9 cellular contexts compared by ENCODE assay signal in the genomic region with DNA sequence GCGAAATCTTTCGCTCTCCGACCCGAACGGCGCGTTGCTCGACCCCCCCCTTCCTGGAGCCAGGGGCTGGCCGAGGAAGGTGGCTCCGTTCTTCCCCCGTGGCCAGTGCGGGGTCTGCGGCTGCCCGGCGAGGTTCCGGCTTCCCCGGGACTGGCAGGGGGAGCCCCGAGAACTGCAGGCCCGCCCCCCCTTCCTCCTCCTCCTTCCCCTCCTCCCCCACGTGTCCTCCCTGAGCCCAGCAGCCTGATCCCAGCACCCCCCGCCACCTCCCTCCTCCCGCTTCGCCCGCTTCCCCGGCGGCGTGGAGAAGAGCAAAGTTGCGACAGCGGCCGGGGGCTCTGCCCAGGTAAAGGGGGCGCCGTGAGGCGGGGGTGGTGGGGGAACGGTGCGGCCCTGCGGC. TPM values are rescaled to one million over a fixed set of nuclear protein-coding genes. Genes with fewer than 3 reads are reported as not detected.
DNase-seq lines count a peak whose midpoint lies in the region; ATAC-seq and TF ChIP-seq lines count a peak whose summit lies in the region.
"Had no signal": no experiment of that assay in that cellular context is flagged by ENCODE, and none has a peak within 500 bp of the region (broad histone marks: within the 10 kb centered on the region; RNA-seq: fewer than 3 reads in every experiment).

No MANE protein-coding gene starts in this region.

- H3K27me3 Mint-ChIP-seq in activated naive CD8-positive, alpha-beta T cell treated with anti-CD3 and anti-CD28 coated beads, Interleukin-2, amount 10 ng/mL, durations not matched to agents 7 days and 5 days = no peaks in the 10 kb centered on the region
- peaks cover 10% of the 10 kb centered on the region for H3K27me3 Mint-ChIP-seq in glutamatergic neuron (ENCODE audit: unreplicated experiment)

- peaks cover 16% of the 10 kb centered on the region for H3K4me1 Mint-ChIP-seq in activated naive CD8-positive, alpha-beta T cell treated with anti-CD3 and anti-CD28 coated beads, Interleukin-2, amount 10 ng/mL, durations not matched to agents 7 days and 5 days
- H3K4me1 Mint-ChIP-seq in glutamatergic neuron (ENCODE audit: low read depth, unreplicated experiment) = no peaks in the 10 kb centered on the region

- TF ChIP-seq CTCF in heart left ventricle (IDR thresholded peaks at IDR 0.05) = no peak
- no peak for TF ChIP-seq CTCF in lower lobe of right lung (IDR thresholded peaks at IDR 0.05)
- no peak for TF ChIP-seq CTCF in glutamatergic neuron (IDR thresholded peaks at IDR 0.05; ENCODE audit: partially characterized antibody, unreplicated experiment)

- no peak for TF ChIP-seq POLR2A in heart left ventricle (IDR thresholded peaks at IDR 0.05)

- H3K27me3 ChIP-seq in heart left ventricle = no peaks in the 10 kb centered on the region
- no peaks in the 10 kb centered on the region for H3K27me3 ChIP-seq in lower lobe of right lung (ENCODE audit: low read depth)

- H3K27ac Mint-ChIP-seq in activated naive CD8-positive, alpha-beta T cell treated with anti-CD3 and anti-CD28 coated beads, Interleukin-2, amount 10 ng/mL, durations not matched to agents 7 days and 5 days = no peak overlapping the region
- no peak overlapping the region for H3K27ac Mint-ChIP-seq in glutamatergic neuron (ENCODE audit: unreplicated experiment)

- H3K27ac ChIP-seq in heart left ventricle (peak overlapping the region; percentile 38 to 87 (median 72)), lower lobe of right lung (peak overlapping the region; percentile 46), urinary bladder (ENCODE audit: low read depth) (no peak overlapping the region)

- POLR2A ChIA-PET in activated naive CD8-positive, alpha-beta T cell treated with anti-CD3 and anti-CD28 coated beads, Interleukin-2, amount 10 ng/mL, durations not matched to agents 7 days and 5 days (lab: Charles Lee) = interaction anchor here (1.5 kb wide), 1 partner anchor 19 kb away, joined by 7 read pairs; no protein-coding TSS in a partner anchor

- H3K36me3 ChIP-seq in heart left ventricle = no peaks in the 10 kb centered on the region
- no peaks in the 10 kb centered on the region for H3K36me3 ChIP-seq in lower lobe of right lung
- H3K36me3 ChIP-seq in urinary bladder (ENCODE audit: insufficient read depth) = no peaks in the 10 kb centered on the region

- H3K9me3 Mint-ChIP-seq in activated naive CD8-positive, alpha-beta T cell treated with anti-CD3 and anti-CD28 coated beads, Interleukin-2, amount 10 ng/mL, durations not matched to agents 7 days and 5 days = no peaks in the 10 kb centered on the region
- H3K9me3 Mint-ChIP-seq in glutamatergic neuron (ENCODE audit: unreplicated experiment) = peaks cover 2% of the 10 kb centered on the region

- peaks cover 0 to 7% (median 0%) of the 10 kb centered on the region in 12 donors for H3K4me1 ChIP-seq in heart left ventricle
- no peaks in the 10 kb centered on the region for H3K4me1 ChIP-seq in lower lobe of right lung
- no peaks in the 10 kb centered on the region for H3K4me1 ChIP-seq in urinary bladder (ENCODE audit: insufficient read depth)

- no peaks in the 10 kb centered on the region for H3K9me3 ChIP-seq in heart left ventricle
- no peaks in the 10 kb centered on the region for H3K9me3 ChIP-seq in lower lobe of right lung

- ATAC-seq in heart left ventricle = peak in 1 of 4 donors; percentile 4
- ATAC-seq in activated naive CD8-positive, alpha-beta T cell treated with anti-CD3 and anti-CD28 coated beads, Interleukin-2, amount 10 ng/mL, durations not matched to agents 7 days and 5 days (ENCODE audit: low read depth) = no peak
- peak in 1 of 2 donors; percentile 35 for ATAC-seq in lower lobe of right lung

- WGBS in heart left ventricle, 4 donors = 0 to 76% (median 18%) methylated on average over 7 to 30 of the region's 36 CpGs
- WGBS in urinary bladder = under 1% methylated on average over 29 of the region's 36 CpGs

- peak overlapping the region; percentile 60 for H3K4me3 Mint-ChIP-seq in activated naive CD8-positive, alpha-beta T cell treated with anti-CD3 and anti-CD28 coated beads, Interleukin-2, amount 10 ng/mL, durations not matched to agents 7 days and 5 days
- H3K4me3 Mint-ChIP-seq in glutamatergic neuron (ENCODE audit: unreplicated experiment) = no peak overlapping the region

- DNase-seq in heart left ventricle = peak; percentile 26 to 60 (median 37)
- DNase-seq in cardiac septum (ENCODE audit: low spot score) = no peak
- DNase-seq in activated naive CD8-positive, alpha-beta T cell treated with anti-CD3 and anti-CD28 coated beads, Interleukin-2, amount 10 ng/mL, durations not matched to agents 7 days and 5 days = peak; percentile 41
- peak; percentile 53 for DNase-seq in lower lobe of right lung
- DNase-seq in COR-L47 (lab: John Stamatoyannopoulos, UW) = no peak
- DNase-seq in RPMI8226 = no peak
- DNase-seq in glutamatergic neuron = no peak
- DNase-seq: DND-41 had no signal

- intact Hi-C loops in heart left ventricle (cut with DNase I) = loop anchor here in 7 of 10 donors (2.0 to 10.0 kb wide), 4 partner anchors 42 to 85 kb away; no protein-coding TSS in a partner anchor
- intact Hi-C loops in cardiac septum (cut with DNase I) = no loop called here
- intact Hi-C loops in lower lobe of right lung (cut with DNase I) = no loop called here

- H3K4me3 ChIP-seq in heart left ventricle (peak overlapping the region in 3 of 12 donors; percentile 48 to 60 (median 59)), lower lobe of right lung (no peak overlapping the region), urinary bladder (ENCODE audit: low read depth, low read length) (peak overlapping the region; percentile 63)

- H3K36me3 Mint-ChIP-seq in activated naive CD8-positive, alpha-beta T cell treated with anti-CD3 and anti-CD28 coated beads, Interleukin-2, amount 10 ng/mL, durations not matched to agents 7 days and 5 days = no peaks in the 10 kb centered on the region
- no peaks in the 10 kb centered on the region for H3K36me3 Mint-ChIP-seq in glutamatergic neuron (ENCODE audit: unreplicated experiment)

RNA-seq across cellular contexts. Expression of a gene that starts 2.4 kb away (rescaled TPM):
- total RNA-seq in heart left ventricle (10 to 100 TPM in 2 of 9 donors, 1 to 10 TPM in 7; 5.3 to 11.0 (median 9.0) TPM), cardiac septum (9.8 TPM), lower lobe of right lung (13.6 TPM), urinary bladder (4.5 TPM), glutamatergic neuron (ENCODE audit: unreplicated experiment) (14.7 TPM)
- polyA plus RNA-seq in heart left ventricle (1 to 10 TPM; 3.3 to 7.5 TPM), urinary bladder (9.4 TPM)
- total RNA-seq in activated naive CD8-positive, alpha-beta T cell treated with anti-CD3 and anti-CD28 coated beads, Interleukin-2, amount 10 ng/mL, durations not matched to agents 7 days and 5 days = 10 to 100 TPM; 14.3 to 15.4 TPM

Comparison
In these comparisons a context has a peak if more than half of its experiments do, and no peak if none do; other contexts are left out.
1. DNase-seq: peak in heart left ventricle (5 of 5), activated naive CD8-positive, alpha-beta T cell treated with anti-CD3 and anti-CD28 coated beads, Interleukin-2, amount 10 ng/mL, durations not matched to agents 7 days and 5 days (single experiment) and lower lobe of right lung (single experiment); none in cardiac septum (single experiment), COR-L47 (single experiment), RPMI8226 (single experiment) and glutamatergic neuron (single experiment).
2. intact Hi-C loops: an anchor here in heart left ventricle (2.0 to 10.0 kb wide); none called in cardiac septum and lower lobe of right lung.